Comparison of ENCODE assay signal across 25 cellular contexts in the genomic region with DNA sequence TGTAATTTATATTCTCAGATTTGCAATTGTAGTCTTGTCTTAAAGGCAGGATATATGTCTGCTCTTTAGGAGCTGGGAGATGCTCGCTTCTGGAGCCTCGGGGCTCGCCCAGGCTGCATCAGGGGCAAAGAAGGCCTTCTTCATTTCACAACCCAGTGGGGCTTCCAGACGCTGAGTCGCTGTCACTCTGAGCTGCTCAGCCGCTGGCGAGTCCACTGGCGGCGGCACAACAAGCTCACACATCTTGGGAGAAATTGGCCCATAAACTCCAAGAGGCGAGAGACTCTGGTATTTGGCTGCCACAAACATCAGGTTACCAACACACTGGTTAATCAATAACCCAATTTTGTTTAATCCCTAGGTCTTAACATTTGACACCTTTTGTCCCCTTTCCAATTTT.
"Had no signal": no experiment of that assay in that cellular context is flagged by ENCODE, and none has a peak within 500 bp of the region (broad histone marks: within the 10 kb centered on the region; RNA-seq: fewer than 3 reads in every experiment).

No MANE protein-coding gene starts in this region.

- DNase-seq: activated CD4-positive, alpha-beta memory T cell treated with anti-CD3 and anti-CD28 coated beads, Interleukin-2, amount 10 ng/mL, durations not matched to agents 7 days and 5 days; activated CD4-positive, alpha-beta T cell treated with anti-CD3 and anti-CD28 coated beads for 1 hour; activated CD4-positive, alpha-beta T cell treated with anti-CD3 and anti-CD28 coated beads, Interleukin-2, amount 10 ng/mL, durations not matched to agents 7 days and 5 days; activated CD8-positive, alpha-beta memory T cell treated with anti-CD3 and anti-CD28 coated beads, Interleukin-2, amount 50 U/mL, for 48 hours; activated gamma-delta T cell treated with Interleukin-2 at 50 U/mL for 16 hours; activated naive CD4-positive, alpha-beta T cell treated with anti-CD3 and anti-CD28 coated beads, Interleukin-2, amount 50 U/mL, for 16 hours; activated T-cell treated with anti-CD3 and anti-CD28 coated beads, Interleukin-2, amount 50 U/mL, for 24 hours; amniotic stem cell; brain microvascular endothelial cell; dorsolateral prefrontal cortex; foreskin fibroblast; heart left ventricle; hypothalamus; left ventricle myocardium superior; naive thymus-derived CD4-positive, alpha-beta T cell; occipital lobe; right cardiac atrium; stimulated activated CD4-positive, alpha-beta T cell treated with anti-CD3 and anti-CD28 coated beads, Interleukin-15, amount 100 ng/mL, for 24 hours; stimulated activated naive CD4-positive, alpha-beta T cell; T-helper 2 cell; tibial artery; upper lobe of right lung had no signal

- H3K27ac ChIP-seq: brain microvascular endothelial cell, coronary artery, dorsolateral prefrontal cortex, heart left ventricle, parathyroid adenoma, suprapubic skin, tibial artery, upper lobe of right lung had no signal

- H3K9me3 ChIP-seq: heart left ventricle, suprapubic skin, tibial artery, upper lobe of right lung had no signal

- H3K4me3 ChIP-seq: coronary artery, dorsolateral prefrontal cortex, heart left ventricle, suprapubic skin, tibial artery, upper lobe of right lung had no signal

- H3K36me3 ChIP-seq: brain microvascular endothelial cell, heart left ventricle, suprapubic skin, tibial artery, upper lobe of right lung had no signal

- H3K4me1 ChIP-seq: heart left ventricle, parathyroid adenoma, suprapubic skin, tibial artery, upper lobe of right lung had no signal
